ENCODE assay signal across 8 cellular contexts in genomic region chr4:159016527-159017137, GRCh38.
DNase-seq lines count a peak whose midpoint lies in the region; ATAC-seq lines count a peak whose summit lies in the region.

No MANE protein-coding gene starts in this region.

- ATAC-seq in GM21515 (IDR thresholded peaks at IDR 0.05; ENCODE audit: unreplicated experiment) (peak; percentile 66), HG03135 (IDR thresholded peaks at IDR 0.05; ENCODE audit: unreplicated experiment) (no peak)

- DNase-seq in ELR (ENCODE audit: low read depth) (peak; percentile 25), LHCN-M2 (ENCODE audit: low read depth) (peak; percentile 35), iPS-NIHi7 (ENCODE audit: extremely low spot score) (peak; percentile 76), UCSD-AML1 (lab: John Stamatoyannopoulos, UW; ENCODE audit: unreplicated experiment) (no peak), NCI-H774 (lab: John Stamatoyannopoulos, UW) (no peak), epidermal melanocyte (ENCODE audit: insufficient read length, low spot score) (no peak)

Comparison
In these comparisons a context has a peak if more than half of its experiments do, and no peak if none do; other contexts are left out.
1. DNase-seq: peak in ELR (single experiment), LHCN-M2 (single experiment) and iPS-NIHi7 (single experiment); none in UCSD-AML1 (single experiment), NCI-H774 (single experiment) and epidermal melanocyte (single experiment).